In the genomic region with DNA sequence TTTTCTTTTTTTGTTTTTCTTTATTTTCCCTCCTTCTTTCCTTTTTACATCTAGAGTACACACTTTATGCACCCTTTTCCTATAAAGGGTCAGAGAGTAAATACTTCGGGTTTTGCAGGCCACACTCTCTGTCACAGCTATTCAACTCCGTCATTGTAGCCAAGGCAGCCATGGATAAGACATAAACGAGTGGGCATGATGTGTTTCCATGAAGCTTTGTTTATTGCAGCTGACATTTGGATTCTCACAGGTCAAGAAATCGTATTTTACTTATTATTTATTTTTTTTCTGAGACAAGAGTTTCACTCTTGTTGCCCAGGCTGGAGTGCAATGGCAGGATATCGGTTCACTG, we compare ENCODE assay signal across 11 cellular contexts. TPM values are rescaled to one million over a fixed set of nuclear protein-coding genes. Genes with fewer than 3 reads are reported as not detected.
DNase-seq lines count a peak whose midpoint lies in the region; ATAC-seq and TF ChIP-seq lines count a peak whose summit lies in the region.
"Had no signal": no experiment of that assay in that cellular context is flagged by ENCODE, and none has a peak within 500 bp of the region (broad histone marks: within the 10 kb centered on the region; RNA-seq: fewer than 3 reads in every experiment).

No MANE protein-coding gene starts in this region.

- no peak for DNase-seq in stimulated activated naive CD8-positive, alpha-beta T cell treated with anti-CD3 and anti-CD28 coated beads, Interleukin-15, amount 100 ng/mL, for 72 hours
- DNase-seq in stimulated activated naive CD8-positive, alpha-beta T cell treated with anti-CD3 and anti-CD28 coated beads, Interleukin-15, Interleukin-2, amounts not matched to agents 100 U/mL and 50 U/mL, for 24 hours = no peak
- no peak for DNase-seq in naive thymus-derived CD8-positive, alpha-beta T cell
- DNase-seq in 8988T (no peak), GM20000 (ENCODE audit: low spot score) (no peak), NAMALWA (ENCODE audit: low spot score) (no peak)
- DNase-seq: kidney glomerular epithelial cell had no signal

- no peaks in the 10 kb centered on the region for H3K36me3 Mint-ChIP-seq in brain
- H3K36me3 Mint-ChIP-seq in naive thymus-derived CD8-positive, alpha-beta T cell = peaks cover 0 to 15% (median 5%) of the 10 kb centered on the region in 3 donors

- peak overlapping the region in 1 of 2 donors; percentile 59 for H3K27ac Mint-ChIP-seq in stimulated activated naive CD8-positive, alpha-beta T cell treated with anti-CD3 and anti-CD28 coated beads, Interleukin-15, amount 100 ng/mL, for 72 hours
- peak overlapping the region in 4 of 5 experiments; percentile 61 to 75 (median 68) for H3K27ac Mint-ChIP-seq in brain
- peak overlapping the region in 1 of 10 donors; percentile 50 for H3K27ac Mint-ChIP-seq in naive thymus-derived CD8-positive, alpha-beta T cell

- H3K4me3 Mint-ChIP-seq in stimulated activated naive CD8-positive, alpha-beta T cell treated with anti-CD3 and anti-CD28 coated beads, Interleukin-15, amount 100 ng/mL, for 72 hours = peak overlapping the region; percentile 53 to 67
- H3K4me3 Mint-ChIP-seq in brain = peak overlapping the region; percentile 39 to 71 (median 69)
- H3K4me3 Mint-ChIP-seq in naive thymus-derived CD8-positive, alpha-beta T cell = peak overlapping the region; percentile 19 to 77 (median 55)

- no peak for TF ChIP-seq CTCF in brain (conservative IDR thresholded peaks at IDR 0.05)
- TF ChIP-seq CTCF in GM20000 (IDR thresholded peaks at IDR 0.05; ENCODE audit: extremely low read depth, missing control alignments) = no peak

- POLR2A ChIA-PET in naive thymus-derived CD8-positive, alpha-beta T cell (lab: Charles Lee) = no interaction called here

- peaks cover 6% of the 10 kb centered on the region for H3K4me1 Mint-ChIP-seq in stimulated activated naive CD8-positive, alpha-beta T cell treated with anti-CD3 and anti-CD28 coated beads, Interleukin-15, amount 100 ng/mL, for 72 hours
- H3K4me1 Mint-ChIP-seq in brain = peaks cover 10% of the 10 kb centered on the region
- peaks cover 6 to 11% (median 8%) of the 10 kb centered on the region in 4 donors for H3K4me1 Mint-ChIP-seq in naive thymus-derived CD8-positive, alpha-beta T cell

- H3K9me3 Mint-ChIP-seq in stimulated activated naive CD8-positive, alpha-beta T cell treated with anti-CD3 and anti-CD28 coated beads, Interleukin-15, amount 100 ng/mL, for 72 hours = peaks cover 6 to 16% of the 10 kb centered on the region in 2 donors
- H3K9me3 Mint-ChIP-seq in brain = peaks cover 4 to 15% (median 9%) of the 10 kb centered on the region in 5 experiments
- H3K9me3 Mint-ChIP-seq in naive thymus-derived CD8-positive, alpha-beta T cell = peaks cover 0 to 18% (median 14%) of the 10 kb centered on the region in 9 donors

- ATAC-seq in stimulated activated naive CD8-positive, alpha-beta T cell treated with anti-CD3 and anti-CD28 coated beads, Interleukin-15, amount 100 ng/mL, for 72 hours = no peak
- ATAC-seq in stimulated activated naive CD8-positive, alpha-beta T cell treated with anti-CD3 and anti-CD28 coated beads, Interleukin-15, Interleukin-2, amounts not matched to agents 100 U/mL and 50 U/mL, for 24 hours = no peak
- no peak for ATAC-seq in naive thymus-derived CD8-positive, alpha-beta T cell
- ATAC-seq in HG02885 (IDR thresholded peaks at IDR 0.05; ENCODE audit: poor library complexity, unreplicated experiment) = no peak

- H3K27me3 Mint-ChIP-seq in stimulated activated naive CD8-positive, alpha-beta T cell treated with anti-CD3 and anti-CD28 coated beads, Interleukin-15, amount 100 ng/mL, for 72 hours = peaks cover 36% of the 10 kb centered on the region
- peaks cover 14% of the 10 kb centered on the region for H3K27me3 Mint-ChIP-seq in brain
- peaks cover 20 to 36% (median 34%) of the 10 kb centered on the region in 5 donors for H3K27me3 Mint-ChIP-seq in naive thymus-derived CD8-positive, alpha-beta T cell

RNA-seq across cellular contexts. Expression of a gene that starts 40.4 kb away (rescaled TPM):
- 7.7 TPM for polyA plus RNA-seq in brain (ENCODE audit: insufficient read depth, low read depth, low replicate concordance)
- total RNA-seq in naive thymus-derived CD8-positive, alpha-beta T cell = not detected
- polyA plus RNA-seq in naive thymus-derived CD8-positive, alpha-beta T cell = not detected
- total RNA-seq: cerebellum, posterior vena cava had no signal
